8 cellular contexts compared by ENCODE assay signal in genomic region chr5:95823241-95823737, GRCh38. TPM values are rescaled to one million over a fixed set of nuclear protein-coding genes. Genes with fewer than 3 reads are reported as not detected.
DNase-seq lines count a peak whose midpoint lies in the region; ATAC-seq and TF ChIP-seq lines count a peak whose summit lies in the region.

No MANE protein-coding gene starts in this region.

- H3K4me2 ChIP-seq in GM23248 (ENCODE audit: unreplicated experiment), result peak overlapping the region; percentile 89

- H3K79me2 ChIP-seq in GM23248 (ENCODE audit: insufficient read depth), result peaks cover 42% of the 10 kb centered on the region

- TF ChIP-seq POLR2A in gastroesophageal sphincter (IDR thresholded peaks at IDR 0.05) (no peak), spleen (IDR thresholded peaks at IDR 0.05) (no peak)

- H3K27me3 ChIP-seq in GM23248 (replicated peaks; ENCODE audit: insufficient read depth) (no peaks in the 10 kb centered on the region), gastroesophageal sphincter (no peaks in the 10 kb centered on the region), spleen (replicated peaks in 1 of 7) (no peaks in the 10 kb centered on the region)

- TF ChIP-seq EP300 in gastroesophageal sphincter (IDR thresholded peaks at IDR 0.05), result no peak

- H3K27ac Mint-ChIP-seq in T-cell, result peak overlapping the region; percentile 97 to 99

- H3K4me3 Mint-ChIP-seq in T-cell, result peak overlapping the region; percentile 98 to 99 (median 98)

- H3K36me3 ChIP-seq in GM23248 (ENCODE audit: low read depth) (peaks cover 10% of the 10 kb centered on the region; the same call in 1 of the 2 replicates), gastroesophageal sphincter (no peaks in the 10 kb centered on the region), spleen (no peaks in the 10 kb centered on the region)

- H3K36me3 Mint-ChIP-seq in T-cell, result no peaks in the 10 kb centered on the region

- WGBS in GM23248 (ENCODE audit: low coverage in 1 of 2, low lambda C conversion rate in 2 of 2, missing lambda C conversion rate in 2 of 2), 2 experiments, result 9 to 12% methylated on average over 7 of the region's 7 CpGs
- 37 to 55% methylated on average over 6 to 7 of the region's 7 CpGs for WGBS in gastroesophageal sphincter (ENCODE audit: low coverage in 1 of 2), 2 donors
- 24 to 30% (median 28%) methylated on average over 7 of the region's 7 CpGs for WGBS in spleen, 5 donors

- H3K9me3 ChIP-seq in GM23248 (ENCODE audit: low read depth) (no peaks in the 10 kb centered on the region), gastroesophageal sphincter (no peaks in the 10 kb centered on the region), spleen (no peaks in the 10 kb centered on the region)

- no peaks in the 10 kb centered on the region for H3K9me2 ChIP-seq in GM23248 (ENCODE audit: insufficient read depth)

- H3F3A ChIP-seq in GM23248 (ENCODE audit: insufficient read depth), result peaks cover 32% of the 10 kb centered on the region

- H2AFZ ChIP-seq in GM23248, result peak overlapping the region; percentile 80

- no peak for TF ChIP-seq CTCF in gastroesophageal sphincter (IDR thresholded peaks at IDR 0.05)
- TF ChIP-seq CTCF in spleen (IDR thresholded peaks at IDR 0.05 in 8 of 11, conservative IDR thresholded peaks at IDR 0.05 in 3 of 11), result no peak

- no peaks in the 10 kb centered on the region for H3K27me3 Mint-ChIP-seq in T-cell

- intact Hi-C loops in spleen (cut with DNase I; ENCODE audit: low total_unique reads), result no loop called here

- POLR2A ChIA-PET in T-cell (lab: Charles Lee), result interaction anchor here (0.6 to 2.6 kb wide), 8 partner anchors 11 to 1128 kb away, joined by 3 to 14 read pairs (median 3); partner anchors contain the start of gene RFESD (in 1 of the 2)

- peaks cover 66 to 78% (median 73%) of the 10 kb centered on the region in 3 donors for H3K4me1 Mint-ChIP-seq in T-cell

- peaks cover 18% of the 10 kb centered on the region; the same call in 1 of the 2 replicates for H4K20me1 ChIP-seq in GM23248 (ENCODE audit: insufficient read depth)

- H3K4me1 ChIP-seq in GM23248 (ENCODE audit: insufficient read depth) (peaks cover 41% of the 10 kb centered on the region), gastroesophageal sphincter (peaks cover 0 to 58% (median 21%) of the 10 kb centered on the region in 3 donors), spleen (peaks cover 41 to 94% (median 65%) of the 10 kb centered on the region in 6 donors)

- H3K27ac ChIP-seq in GM23248, result peak overlapping the region; percentile 97
- H3K27ac ChIP-seq in gastroesophageal sphincter, result peak overlapping the region; percentile 35 to 91 (median 88)
- H3K27ac ChIP-seq in spleen, result peak overlapping the region; percentile 61 to 96 (median 92)

- peak overlapping the region; percentile 90 for H3K9ac ChIP-seq in GM23248

- CTCF ChIA-PET in T-cell (lab: Charles Lee), result interaction anchor here (0.6 to 4.3 kb wide), 16 partner anchors 9 to 177 kb away, joined by 3 to 32 read pairs (median 4); partner anchors contain the start of gene RFESD (in 1 of the 2)

- H3K9me3 Mint-ChIP-seq in T-cell, result no peaks in the 10 kb centered on the region

- H3K4me3 ChIP-seq in GM23248 (peak overlapping the region; percentile 99), gastroesophageal sphincter (peak overlapping the region; percentile 65 to 74), spleen (peak overlapping the region in 7 of 8 donors; percentile 78 to 97 (median 88))

- ATAC-seq in T-cell (replicated peaks in 1 of 4) (no peak), gastroesophageal sphincter (no peak)

- in situ Hi-C loops in GM23248 (cut with MboI), result no loop called here
- in situ Hi-C loops in KBM-7 (cut with MboI; ENCODE audit: low pct_unique_long_range_greater_than_20kb, low sequenced_read_pairs), result no loop called here

- DNase-seq in GM23248, result peak; percentile 36
- DNase-seq in T-cell, result no peak
- no peak for DNase-seq in spleen
- no peak for DNase-seq in HuH-7 (ENCODE audit: low spot score)
- DNase-seq in GM19238 (ENCODE audit: insufficient read length, low spot score), result no peak
- DNase-seq in KBM-7, result no peak
- no peak for DNase-seq in NCI-H345 (lab: John Stamatoyannopoulos, UW)

RNA-seq across cellular contexts. Expression of gene GLRX, which starts 0.8 kb away (rescaled TPM):
- total RNA-seq in GM23248 (2014; rRNA removed; shearing (Covaris generic)), result 144 and 174 TPM in 2 replicates
- 316 and 320 TPM in 2 replicates for polyA plus RNA-seq in GM23248 (2016; fragmentation: Nextera tagmentation; extraction: Ambion mirVana)
- 10 to 100 TPM; 27.6 to 73.3 (median 56.8) TPM for total RNA-seq in T-cell
- total RNA-seq in gastroesophageal sphincter, result 10 to 100 TPM; 20.2 to 65.3 (median 41.3) TPM
- total RNA-seq in spleen, result 100 to 1,000 TPM in 2 of 7 donors, 10 to 100 TPM in 5; 59.3 to 130 (median 68.7) TPM
- polyA plus RNA-seq in spleen, result 100 to 1,000 TPM in 2 of 3 donors, 10 to 100 TPM in 1; 85.2 to 149 (median 108) TPM
